In genomic region chr11:62710001-62710345, GRCh38 we compare ENCODE assay signal across 8 cellular contexts. TPM values are rescaled to one million over a fixed set of nuclear protein-coding genes. Genes with fewer than 3 reads are reported as not detected.
DNase-seq lines count a peak whose midpoint lies in the region; TF ChIP-seq lines count a peak whose summit lies in the region.

No MANE protein-coding gene starts in this region.

- H3K4me3 Mint-ChIP-seq in nephron (peak overlapping the region; percentile 83 to 91 (median 90)), Caco-2 (ENCODE audit: unreplicated experiment) (no peak overlapping the region)

- no peaks in the 10 kb centered on the region for H3K27me3 Mint-ChIP-seq in nephron (ENCODE audit: low read depth)
- H3K27me3 Mint-ChIP-seq in Caco-2 (ENCODE audit: insufficient read depth, unreplicated experiment), result no peaks in the 10 kb centered on the region

- H3K4me3 ChIP-seq in Caco-2 (ENCODE audit: low read depth, low read length), result no peak overlapping the region

- H3K9me3 ChIP-seq in Caco-2, result no peaks in the 10 kb centered on the region

- no peaks in the 10 kb centered on the region for H3K9me3 Mint-ChIP-seq in nephron
- no peaks in the 10 kb centered on the region for H3K9me3 Mint-ChIP-seq in Caco-2 (ENCODE audit: unreplicated experiment)

- H3K36me3 ChIP-seq in Caco-2 (ENCODE audit: control insufficient read depth, insufficient read depth, low read length), result peaks cover 6% of the 10 kb centered on the region; the same call in 1 of the 2 replicates

- POLR2A ChIA-PET in Caco-2 (lab: Charles Lee), result no interaction called here

- no peaks in the 10 kb centered on the region for H3K27me3 ChIP-seq in Caco-2 (replicated peaks; ENCODE audit: control insufficient read depth, insufficient read depth, low read length)

- intact Hi-C loops in Caco-2 (cut with micrococcal nuclease; ENCODE audit: unreplicated experiment), result no loop called here

- peak; percentile 25 to 26 for DNase-seq in activated CD4-positive, alpha-beta T cell treated with anti-CD3 and anti-CD28 coated beads for 4 hours
- no peak for DNase-seq in activated CD4-positive, alpha-beta T cell treated with anti-CD3 and anti-CD28 coated beads, Interleukin-2, amount 50 U/mL, for 4 hours
- DNase-seq in RPMI8226, result peak; percentile 56
- peak; percentile 55 for DNase-seq in dermis blood vessel endothelial cell
- no peak for DNase-seq in Caco-2
- DNase-seq in NCI-H2029 treated with DMSO at 0.1 percent for 48 hours (lab: John Stamatoyannopoulos, UW), result no peak
- DNase-seq in COLO829 (ENCODE audit: low spot score), result no peak

- H3K27ac Mint-ChIP-seq in nephron (peak overlapping the region; percentile 96 to 99 (median 97)), Caco-2 (ENCODE audit: unreplicated experiment) (no peak overlapping the region)

- peaks cover 30% of the 10 kb centered on the region for H3K4me1 ChIP-seq in Caco-2

- H3K4me1 Mint-ChIP-seq in nephron, result peaks cover 48% of the 10 kb centered on the region
- H3K4me1 Mint-ChIP-seq in Caco-2 (ENCODE audit: low read depth, unreplicated experiment), result peaks cover 38% of the 10 kb centered on the region

- TF ChIP-seq CTCF in nephron (IDR thresholded peaks at IDR 0.05; ENCODE audit: unreplicated experiment in 3 of 3), result no peak
- TF ChIP-seq CTCF in Caco-2 (IDR thresholded peaks at IDR 0.05; ENCODE audit: insufficient read depth in 1 of 2, low read depth in 1 of 2, low read length in 1 of 2, severe bottlenecking in 1 of 2, unreplicated experiment in 1 of 2), result no peak

- BruUV-seq in Caco-2 (replicated peaks; lab: Mats Ljungman, UMichigan), result no TSS peak

- H3K36me3 Mint-ChIP-seq in nephron (ENCODE audit: low read depth) (peaks cover 42% of the 10 kb centered on the region), Caco-2 (ENCODE audit: insufficient read depth, unreplicated experiment) (peaks cover 99% of the 10 kb centered on the region)

- CTCF ChIA-PET in Caco-2 (lab: Charles Lee), result interaction anchor here (0.7 kb wide), 1 partner anchor 10 kb away, joined by 3 read pairs; no protein-coding TSS in a partner anchor

RNA-seq across cellular contexts. Expression of gene GNG3, which starts 2.5 kb away (rescaled TPM):
- total RNA-seq in dermis blood vessel endothelial cell, result not detected in 2 replicates
- not detected in 2 replicates for total RNA-seq in Caco-2 (2022)

RNA-seq across cellular contexts. Expression of gene BSCL2, which starts 2.7 kb away (rescaled TPM):
- total RNA-seq in dermis blood vessel endothelial cell (19.4 and 38.6 TPM in 2 replicates), Caco-2 (2022) (39.2 and 48.2 TPM in 2 replicates)

RNA-seq across cellular contexts. Expression of gene HNRNPUL2, which starts 17.3 kb away (rescaled TPM):
- 6.5 and 11.1 TPM in 2 replicates for total RNA-seq in dermis blood vessel endothelial cell
- total RNA-seq in Caco-2 (2022), result 60.0 and 62.9 TPM in 2 replicates

RNA-seq across cellular contexts. Expression of gene TTC9C, which starts 18.3 kb away (rescaled TPM):
- total RNA-seq in dermis blood vessel endothelial cell (28.9 and 30.0 TPM in 2 replicates), Caco-2 (2022) (47.0 and 53.6 TPM in 2 replicates)

RNA-seq across cellular contexts. Expression of gene LRRN4CL, which starts 20.6 kb away (rescaled TPM):
- total RNA-seq in dermis blood vessel endothelial cell (0.34 and 0.51 TPM in 2 replicates), Caco-2 (2022) (0.35 and 0.64 TPM in 2 replicates)

Comparison
In these comparisons a context has a peak if more than half of its experiments do, and no peak if none do; other contexts are left out.
1. DNase-seq: peak in activated CD4-positive, alpha-beta T cell treated with anti-CD3 and anti-CD28 coated beads for 4 hours (2 of 2), RPMI8226 (single experiment) and dermis blood vessel endothelial cell (single experiment); none in activated CD4-positive, alpha-beta T cell treated with anti-CD3 and anti-CD28 coated beads, Interleukin-2, amount 50 U/mL, for 4 hours (0 of 2), Caco-2 (0 of 2), NCI-H2029 treated with DMSO at 0.1 percent for 48 hours (single experiment) and COLO829 (single experiment).